Comparison of ENCODE assay signal across 24 cellular contexts in genomic region chr10:110118891-110119621, GRCh38.
DNase-seq lines count a peak whose midpoint lies in the region; ATAC-seq and TF ChIP-seq lines count a peak whose summit lies in the region.
"Had no signal": no experiment of that assay in that cellular context is flagged by ENCODE, and none has a peak within 500 bp of the region (broad histone marks: within the 10 kb centered on the region; RNA-seq: fewer than 3 reads in every experiment).

No MANE protein-coding gene starts in this region.

- no peaks in the 10 kb centered on the region for H3K27me3 ChIP-seq in right atrium auricular region
- no peaks in the 10 kb centered on the region for H3K27me3 ChIP-seq in skeletal muscle tissue (ENCODE audit: control insufficient read depth in 3 of 3, insufficient read depth in 3 of 3, low read length in 3 of 3)

- ATAC-seq in HG03565 (IDR thresholded peaks at IDR 0.05; ENCODE audit: unreplicated experiment): no peak
- no peak for ATAC-seq in HG03139 (IDR thresholded peaks at IDR 0.05; ENCODE audit: unreplicated experiment)
- ATAC-seq: HCT116, left colon had no signal

- peak overlapping the region; percentile 21 for H3K27ac Mint-ChIP-seq in activated CD4-positive, alpha-beta memory T cell treated with anti-CD3 and anti-CD28 coated beads for 36 hours
- no peak overlapping the region for H3K27ac Mint-ChIP-seq in activated CD4-positive, alpha-beta memory T cell treated with anti-CD3 and anti-CD28 coated beads, Interleukin-2, amount 10 ng/mL, durations not matched to agents 7 days and 5 days
- H3K27ac Mint-ChIP-seq: activated B cell treated with CpG ODN at 0.5 μM for 24 hours; activated T-helper 2 cell treated with anti-CD3 and anti-CD28 coated beads, Interferon-gamma antibody, Interleukin-2, Interleukin-4, amounts not matched to agents 10 μg/mL and 5 μg/mL and 100 μg/mL, durations not matched to agents 14 hours and 24 hours and 36 hours; dendritic cell treated with granulocyte-macrophage colony-stimulating factor and Interleukin-4, amounts not matched to agents 40 ng/mL and 50 ng/mL, for 4 days had no signal

- peaks cover 50% of the 10 kb centered on the region for H3K36me3 Mint-ChIP-seq in activated CD4-positive, alpha-beta memory T cell treated with anti-CD3 and anti-CD28 coated beads for 36 hours
- H3K36me3 Mint-ChIP-seq in activated CD4-positive, alpha-beta memory T cell treated with anti-CD3 and anti-CD28 coated beads, Interleukin-2, amount 10 ng/mL, durations not matched to agents 7 days and 5 days (ENCODE audit: low read depth): peaks cover 77% of the 10 kb centered on the region

- no peak for DNase-seq in activated CD4-positive, alpha-beta memory T cell treated with anti-CD3 and anti-CD28 coated beads for 36 hours
- DNase-seq in activated CD4-positive, alpha-beta memory T cell treated with anti-CD3 and anti-CD28 coated beads, Interleukin-2, amount 10 ng/mL, durations not matched to agents 7 days and 5 days: no peak
- DNase-seq in MV-4-11 (lab: John Stamatoyannopoulos, UW): peak; percentile 19
- DNase-seq in right atrium auricular region (ENCODE audit: low spot score): no peak
- no peak for DNase-seq in T-helper 2 cell
- DNase-seq: activated B cell treated with CpG ODN at 0.5 μM for 24 hours; DND-41; left colon; NCI-H1694 treated with DMSO at 0.1 percent for 48 hours; NCI-H748 treated with DMSO at 0.1 percent for 48 hours; posterior cingulate gyrus; stimulated activated CD4-positive, alpha-beta T cell treated with anti-CD3 and anti-CD28 coated beads, Interleukin-2, amount 100 ng/mL, for 48 hours; stimulated activated naive CD4-positive, alpha-beta T cell; T-helper 9 cell had no signal

- H3K4me3 Mint-ChIP-seq in activated CD4-positive, alpha-beta memory T cell treated with anti-CD3 and anti-CD28 coated beads for 36 hours: no peak overlapping the region
- H3K4me3 Mint-ChIP-seq in activated CD4-positive, alpha-beta memory T cell treated with anti-CD3 and anti-CD28 coated beads, Interleukin-2, amount 10 ng/mL, durations not matched to agents 7 days and 5 days: no peak overlapping the region
- H3K4me3 Mint-ChIP-seq: activated B cell treated with CpG ODN at 0.5 μM for 24 hours; dendritic cell treated with granulocyte-macrophage colony-stimulating factor and Interleukin-4, amounts not matched to agents 40 ng/mL and 50 ng/mL, for 4 days; neural crest cell had no signal

- H3K4me1 ChIP-seq in right atrium auricular region: peaks cover 0 to 7% of the 10 kb centered on the region in 2 donors
- H3K4me1 ChIP-seq in skeletal muscle tissue (ENCODE audit: control insufficient read depth in 3 of 3, insufficient read depth in 3 of 3, low read length in 3 of 3): peaks cover 0 to 14% (median 0%) of the 10 kb centered on the region in 3 donors

- no peaks in the 10 kb centered on the region for H3K9me3 Mint-ChIP-seq in activated CD4-positive, alpha-beta memory T cell treated with anti-CD3 and anti-CD28 coated beads for 36 hours
- H3K9me3 Mint-ChIP-seq in activated CD4-positive, alpha-beta memory T cell treated with anti-CD3 and anti-CD28 coated beads, Interleukin-2, amount 10 ng/mL, durations not matched to agents 7 days and 5 days: no peaks in the 10 kb centered on the region
- H3K9me3 Mint-ChIP-seq: activated B cell treated with CpG ODN at 0.5 μM for 24 hours; activated T-helper 2 cell treated with anti-CD3 and anti-CD28 coated beads, Interferon-gamma antibody, Interleukin-2, Interleukin-4, amounts not matched to agents 10 μg/mL and 5 μg/mL and 100 μg/mL, durations not matched to agents 14 hours and 24 hours and 36 hours; dendritic cell treated with granulocyte-macrophage colony-stimulating factor and Interleukin-4, amounts not matched to agents 40 ng/mL and 50 ng/mL, for 4 days; neural crest cell had no signal

- H3K9me3 ChIP-seq in right atrium auricular region (no peaks in the 10 kb centered on the region), skeletal muscle tissue (ENCODE audit: control insufficient read depth in 3 of 3, low read length in 3 of 3) (no peaks in the 10 kb centered on the region)

- H3K4me3 ChIP-seq in right atrium auricular region (no peak overlapping the region), skeletal muscle tissue (ENCODE audit: low read length in 3 of 3) (no peak overlapping the region)
- H3K4me3 ChIP-seq: smooth muscle cell had no signal

- peaks cover 5% of the 10 kb centered on the region for H3K4me1 Mint-ChIP-seq in activated CD4-positive, alpha-beta memory T cell treated with anti-CD3 and anti-CD28 coated beads for 36 hours (ENCODE audit: low read depth)
- no peaks in the 10 kb centered on the region for H3K4me1 Mint-ChIP-seq in activated CD4-positive, alpha-beta memory T cell treated with anti-CD3 and anti-CD28 coated beads, Interleukin-2, amount 10 ng/mL, durations not matched to agents 7 days and 5 days
- H3K4me1 Mint-ChIP-seq: activated B cell treated with CpG ODN at 0.5 μM for 24 hours, neural crest cell had no signal

- CTCF ChIA-PET in activated CD4-positive, alpha-beta memory T cell treated with anti-CD3 and anti-CD28 coated beads for 36 hours (lab: Charles Lee): interaction anchor here (1.3 to 1.4 kb wide), 3 partner anchors 12 to 160 kb away, joined by 3 to 8 read pairs (median 5); no protein-coding TSS in a partner anchor
- CTCF ChIA-PET in activated CD4-positive, alpha-beta memory T cell treated with anti-CD3 and anti-CD28 coated beads, Interleukin-2, amount 10 ng/mL, durations not matched to agents 7 days and 5 days (lab: Charles Lee): interaction anchor here (1.0 to 1.6 kb wide), 4 partner anchors 18 to 141 kb away, joined by 3 to 5 read pairs (median 4); no protein-coding TSS in a partner anchor

- intact Hi-C loops in activated CD4-positive, alpha-beta memory T cell treated with anti-CD3 and anti-CD28 coated beads for 36 hours (cut with micrococcal nuclease): no loop called here

- H3K27me3 Mint-ChIP-seq in activated CD4-positive, alpha-beta memory T cell treated with anti-CD3 and anti-CD28 coated beads for 36 hours: no peaks in the 10 kb centered on the region
- no peaks in the 10 kb centered on the region for H3K27me3 Mint-ChIP-seq in activated CD4-positive, alpha-beta memory T cell treated with anti-CD3 and anti-CD28 coated beads, Interleukin-2, amount 10 ng/mL, durations not matched to agents 7 days and 5 days
- H3K27me3 Mint-ChIP-seq: activated B cell treated with CpG ODN at 0.5 μM for 24 hours; dendritic cell treated with granulocyte-macrophage colony-stimulating factor and Interleukin-4, amounts not matched to agents 40 ng/mL and 50 ng/mL, for 4 days had no signal

- no peak for TF ChIP-seq CTCF in right atrium auricular region (IDR thresholded peaks at IDR 0.05)

- H3K36me3 ChIP-seq in right atrium auricular region: peaks cover 29% of the 10 kb centered on the region
- H3K36me3 ChIP-seq in skeletal muscle tissue (ENCODE audit: control insufficient read depth in 3 of 3, insufficient read depth in 3 of 3, low read length in 3 of 3): peaks cover 0 to 5% (median 0%) of the 10 kb centered on the region in 3 donors

- POLR2A ChIA-PET in activated CD4-positive, alpha-beta memory T cell treated with anti-CD3 and anti-CD28 coated beads for 36 hours (lab: Charles Lee): no interaction called here
- POLR2A ChIA-PET in activated CD4-positive, alpha-beta memory T cell treated with anti-CD3 and anti-CD28 coated beads, Interleukin-2, amount 10 ng/mL, durations not matched to agents 7 days and 5 days (lab: Charles Lee): interaction anchor here (1.0 to 1.3 kb wide), 2 partner anchors 42 to 46 kb away, joined by 3 to 5 read pairs; no protein-coding TSS in a partner anchor

- H3K9ac ChIP-seq in skeletal muscle tissue (ENCODE audit: low read depth in 1 of 3, low read length in 3 of 3): no peak overlapping the region
- H3K9ac ChIP-seq: KMS-11 had no signal

- H3K27ac ChIP-seq in right atrium auricular region (peak overlapping the region; percentile 48 to 83), skeletal muscle tissue (ENCODE audit: low read depth, low read length) (peak overlapping the region; percentile 42)
- H3K27ac ChIP-seq: 22Rv1, KMS-11 had no signal
